In genomic region chr6:62683063-62683462, GRCh38 we compare ENCODE assay signal across 27 cellular contexts.
"Had no signal": no experiment of that assay in that cellular context is flagged by ENCODE, and none has a peak within 500 bp of the region (broad histone marks: within the 10 kb centered on the region; RNA-seq: fewer than 3 reads in every experiment).

No MANE protein-coding gene starts in this region.

- H3K4me3 ChIP-seq: stomach, suprapubic skin, testis, thoracic aorta, thyroid gland, tibial artery, tibial nerve, transverse colon, upper lobe of left lung, upper lobe of right lung, uterus, vagina had no signal

- FAIRE-seq: urothelium cell line had no signal

- H3K27ac ChIP-seq: stomach, suprapubic skin, testis, thoracic aorta, thyroid gland, tibial artery, tibial nerve, transverse colon, upper lobe of left lung, upper lobe of right lung, uterus, vagina had no signal

- H3K27me3 ChIP-seq: stomach, suprapubic skin, testis, thyroid gland, tibial artery, tibial nerve, transverse colon, upper lobe of left lung, upper lobe of right lung, uterus, vagina had no signal

- DNase-seq: stimulated activated CD4-positive, alpha-beta T cell treated with anti-CD3 and anti-CD28 coated beads, Interleukin-2, amount 100 ng/mL, for 48 hours; stimulated activated CD4-positive, alpha-beta T cell treated with anti-CD3 and anti-CD28 coated beads, Interleukin-4, amount 100 ng/mL, for 1 hour; stimulated activated CD4-positive, alpha-beta T cell treated with anti-CD3 and anti-CD28 coated beads, Interleukin-4, amount 100 ng/mL, for 24 hours; stimulated activated CD4-positive, alpha-beta T cell treated with anti-CD3 and anti-CD28 coated beads, Interleukin-4, amount 100 ng/mL, for 4 hours; stimulated activated CD8-positive, alpha-beta memory T cell treated with anti-CD3 and anti-CD28 coated beads, Interleukin-4, amount 100 ng/mL, for 48 hours; stimulated activated naive B cell treated with anti-CD40 and anti-IgM and Interleukin-4, amounts not matched to agents 10 μg/mL and 1 μg/mL and 100 μg/mL, for 72 hours; stimulated activated naive CD4-positive, alpha-beta T cell; stimulated activated naive CD4-positive, alpha-beta T cell treated with Interleukin-2 at 50 U/mL for 16 hours; stimulated activated naive CD8-positive, alpha-beta T cell treated with anti-CD3 and anti-CD28 coated beads, Interleukin-15, amount 100 ng/mL, for 72 hours; stimulated activated naive CD8-positive, alpha-beta T cell treated with anti-CD3 and anti-CD28 coated beads, Interleukin-15, Interleukin-2, amounts not matched to agents 100 U/mL and 50 U/mL, for 24 hours; stomach; substantia nigra; testis; thyroid gland; tibial artery; transverse colon; trophoblast cell; upper lobe of left lung; upper lobe of right lung; uterus had no signal

- H3K9me3 ChIP-seq: suprapubic skin, testis, thoracic aorta, thyroid gland, tibial artery, upper lobe of left lung, upper lobe of right lung, uterus, vagina had no signal

- H3K4me1 ChIP-seq: stomach, suprapubic skin, testis, thyroid gland, tibial artery, tibial nerve, transverse colon, upper lobe of left lung, upper lobe of right lung, uterus, vagina had no signal

- ATAC-seq: stimulated activated effector memory CD8-positive, alpha-beta T cell treated with anti-CD3 and anti-CD28 coated beads, Interleukin-12 subunit alpha, Interleukin-12 subunit beta, amount 100 ng/mL, for 72 hours; stimulated activated memory B cell treated with anti-CD40 and anti-IgM and Interleukin-4, amounts not matched to agents 10 μg/mL and 1 μg/mL and 100 μg/mL, for 72 hours; stimulated activated naive B cell treated with anti-CD40 and anti-IgM and Interleukin-4, amounts not matched to agents 10 μg/mL and 1 μg/mL and 100 μg/mL, for 72 hours; stimulated activated naive CD8-positive, alpha-beta T cell treated with anti-CD3 and anti-CD28 coated beads, Interleukin-15, amount 100 ng/mL, for 72 hours; stimulated activated naive CD8-positive, alpha-beta T cell treated with anti-CD3 and anti-CD28 coated beads, Interleukin-15, Interleukin-2, amounts not matched to agents 100 U/mL and 50 U/mL, for 24 hours; upper lobe of right lung had no signal

- H3K36me3 ChIP-seq: stomach, suprapubic skin, thoracic aorta, thyroid gland, tibial artery, tibial nerve, transverse colon, upper lobe of left lung, upper lobe of right lung, uterus, vagina had no signal
